In genomic region chr1:168362991-168363390, GRCh38 we compare ENCODE assay signal across 12 cellular contexts.
DNase-seq lines count a peak whose midpoint lies in the region; ATAC-seq, FAIRE-seq and TF ChIP-seq lines count a peak whose summit lies in the region.
"Had no signal": no experiment of that assay in that cellular context is flagged by ENCODE, and none has a peak within 500 bp of the region (broad histone marks: within the 10 kb centered on the region; RNA-seq: fewer than 3 reads in every experiment).

No MANE protein-coding gene starts in this region.

- H3K4me3 ChIP-seq in CD4-positive, alpha-beta memory T cell (ENCODE audit: low read length in 2 of 2), result peak overlapping the region; percentile 1 to 9
- H3K4me3 ChIP-seq in Loucy (ENCODE audit: low read length, poor library complexity, severe bottlenecking), result peak overlapping the region; percentile 31
- H3K4me3 ChIP-seq in HepG2 (replicated peaks in 1 of 3; ENCODE audit: insufficient read depth in 1 of 3, low read depth in 2 of 3, low read length in 3 of 3), result no peak overlapping the region
- H3K4me3 ChIP-seq: Peyer's patch had no signal

- peaks cover 33 to 63% (median 50%) of the 10 kb centered on the region in 4 donors for H3K4me1 Mint-ChIP-seq in CD4-positive, alpha-beta memory T cell
- peaks cover 68% of the 10 kb centered on the region for H3K4me1 Mint-ChIP-seq in activated CD4-positive, alpha-beta memory T cell treated with anti-CD3 and anti-CD28 coated beads, Interleukin-2, amount 10 ng/mL, durations not matched to agents 7 days and 5 days

- H3K4me2 ChIP-seq in Loucy (ENCODE audit: low read depth, low read length, poor library complexity, severe bottlenecking) (peak overlapping the region; percentile 49), HepG2 (ENCODE audit: low read depth, low read length) (no peak overlapping the region)

- H3K27ac Mint-ChIP-seq in CD4-positive, alpha-beta memory T cell, result peak overlapping the region; percentile 79 to 100 (median 97)
- H3K27ac Mint-ChIP-seq in activated CD4-positive, alpha-beta memory T cell treated with anti-CD3 and anti-CD28 coated beads, Interleukin-2, amount 10 ng/mL, durations not matched to agents 7 days and 5 days, result peak overlapping the region; percentile 88

- BruUV-seq in HepG2 (replicated peaks; lab: Mats Ljungman, UMichigan), result no TSS peak

- H3K27me3 Mint-ChIP-seq in CD4-positive, alpha-beta memory T cell, result no peaks in the 10 kb centered on the region
- peaks cover 1% of the 10 kb centered on the region for H3K27me3 Mint-ChIP-seq in activated CD4-positive, alpha-beta memory T cell treated with anti-CD3 and anti-CD28 coated beads, Interleukin-2, amount 10 ng/mL, durations not matched to agents 7 days and 5 days

- WGBS in HepG2 (ENCODE audit: low lambda C conversion rate), result 98% methylated on average over 4 of the region's 4 CpGs

- H3K4me1 ChIP-seq in CD4-positive, alpha-beta memory T cell (ENCODE audit: insufficient read depth, low read length), result peaks cover 57% of the 10 kb centered on the region
- H3K4me1 ChIP-seq in Loucy (ENCODE audit: insufficient read depth, low read length, poor library complexity, severe bottlenecking) (peaks cover 23% of the 10 kb centered on the region), HepG2 (ENCODE audit: insufficient read depth, low read length) (peaks cover 45% of the 10 kb centered on the region)
- H3K4me1 ChIP-seq: Peyer's patch had no signal

- H3K79me2 ChIP-seq in Loucy (ENCODE audit: insufficient read depth, low read length) (no peaks in the 10 kb centered on the region), HepG2 (ENCODE audit: insufficient read depth, low read length) (peaks cover 69% of the 10 kb centered on the region)

- CTCF ChIA-PET in CD4-positive, alpha-beta memory T cell (lab: Charles Lee; ENCODE audit: partially characterized antibody), result interaction anchor here (0.8 to 15.1 kb wide), 15 partner anchors 9 to 985 kb away, joined by 3 to 543 read pairs (median 4); partner anchors contain the start of gene TIPRL
- CTCF ChIA-PET in activated CD4-positive, alpha-beta memory T cell treated with anti-CD3 and anti-CD28 coated beads, Interleukin-2, amount 10 ng/mL, durations not matched to agents 7 days and 5 days (lab: Charles Lee), result interaction anchor here (0.8 to 8.2 kb wide), 11 partner anchors 11 to 1006 kb away, joined by 3 to 263 read pairs (median 4); no protein-coding TSS in a partner anchor
- CTCF ChIA-PET in HepG2 (lab: Yijun Ruan, JAX; ENCODE audit: low intra/inter-chr PET ratio, low total read pairs), result no interaction called here

- no peaks in the 10 kb centered on the region for H3K9me3 ChIP-seq in CD4-positive, alpha-beta memory T cell (ENCODE audit: control insufficient read depth in 1 of 2, low read length in 2 of 2)
- no peaks in the 10 kb centered on the region for H3K9me3 ChIP-seq in Loucy (ENCODE audit: insufficient read depth, low read depth, low read length)
- H3K9me3 ChIP-seq in HepG2 (ENCODE audit: low read length), result no peaks in the 10 kb centered on the region
- H3K9me3 ChIP-seq: Peyer's patch had no signal

- H3F3A ChIP-seq in Loucy (ENCODE audit: low read depth), result no peaks in the 10 kb centered on the region

- H4K20me1 ChIP-seq in Loucy (ENCODE audit: insufficient read depth, low read length, poor library complexity, severe bottlenecking) (no peaks in the 10 kb centered on the region), HepG2 (ENCODE audit: insufficient read depth, low read length) (peaks cover 11% of the 10 kb centered on the region; the same call in 1 of the 2 replicates)

- H3K27ac ChIP-seq in CD4-positive, alpha-beta memory T cell (ENCODE audit: low read depth, low read length), result peak overlapping the region; percentile 32
- no peak overlapping the region for H3K27ac ChIP-seq in HepG2 (ENCODE audit: extremely low read length, insufficient read depth, low read length)
- H3K27ac ChIP-seq: Peyer's patch had no signal

- peak overlapping the region; percentile 45 for H3K9ac ChIP-seq in Loucy (ENCODE audit: low read depth, low read length, poor library complexity, severe bottlenecking)
- H3K9ac ChIP-seq in HepG2 (ENCODE audit: insufficient read depth, low read depth, low read length), result no peak overlapping the region

- no peaks in the 10 kb centered on the region for H3K9me2 ChIP-seq in Loucy (replicated peaks; ENCODE audit: low read depth, low read length)

- H3K9me3 Mint-ChIP-seq in CD4-positive, alpha-beta memory T cell, result peaks cover 0 to 3% (median 0%) of the 10 kb centered on the region in 8 donors
- H3K9me3 Mint-ChIP-seq in activated CD4-positive, alpha-beta memory T cell treated with anti-CD3 and anti-CD28 coated beads, Interleukin-2, amount 10 ng/mL, durations not matched to agents 7 days and 5 days, result peaks cover 2% of the 10 kb centered on the region

- no peak for TF ChIP-seq EP300 in HepG2 (IDR thresholded peaks at IDR 0.05; ENCODE audit: low read depth in 2 of 2, low read length in 2 of 2)
- no peak for TF ChIP-seq EP300 in HepG2 (CRISPR knock-in tag; IDR thresholded peaks at IDR 0.05; ENCODE audit: borderline replicate concordance)

- ATAC-seq in HepG2, result no peak

- TF ChIP-seq RAD21 in HepG2 (CRISPR knock-in tag; IDR thresholded peaks at IDR 0.05), result no peak

- peaks cover 0 to 3% of the 10 kb centered on the region in 2 donors for H3K36me3 Mint-ChIP-seq in CD4-positive, alpha-beta memory T cell
- peaks cover 14% of the 10 kb centered on the region for H3K36me3 Mint-ChIP-seq in activated CD4-positive, alpha-beta memory T cell treated with anti-CD3 and anti-CD28 coated beads, Interleukin-2, amount 10 ng/mL, durations not matched to agents 7 days and 5 days (ENCODE audit: low read depth)

- DNase-seq in CD4-positive, alpha-beta memory T cell, result peak; percentile 77 to 84 (median 82)
- DNase-seq in activated CD4-positive, alpha-beta memory T cell treated with anti-CD3 and anti-CD28 coated beads, Interleukin-2, amount 10 ng/mL, durations not matched to agents 7 days and 5 days, result peak; percentile 79
- DNase-seq in HepG2 (ENCODE audit: low spot score), result no peak
- no peak for DNase-seq in NCI-H2107 treated with DMSO at 0.1 percent for 48 hours (lab: John Stamatoyannopoulos, UW; ENCODE audit: unreplicated experiment)
- no peak for DNase-seq in NCI-H1417 treated with DMSO at 0.1 percent for 48 hours (lab: John Stamatoyannopoulos, UW)
- DNase-seq in T1000 (lab: John Stamatoyannopoulos, UW), result no peak
- DNase-seq in NCI-H446 (lab: John Stamatoyannopoulos, UW), result no peak
- DNase-seq: COR-L47, mammary epithelial cell, NCI-H1436 treated with DMSO at 0.1 percent for 48 hours had no signal

- in situ Hi-C loops in HepG2 (cut with HindIII; ENCODE audit: extremely low pct_ligation_motif_present, low pct_unique_long_range_greater_than_20kb), result no loop called here

- intact Hi-C loops in CD4-positive, alpha-beta memory T cell (cut with micrococcal nuclease), result loop anchor here (1.0 to 5.0 kb wide), 4 partner anchors 15 to 126 kb away; no protein-coding TSS in a partner anchor
- intact Hi-C loops in HepG2 (cut with micrococcal nuclease; ENCODE audit: unreplicated experiment), result no loop called here

- FAIRE-seq in HepG2 (lab: Jason Lieb, UNC), result no peak

- peak overlapping the region; percentile 16; the same call in 1 of the 2 replicates for H2AFZ ChIP-seq in Loucy (ENCODE audit: low read length)
- H2AFZ ChIP-seq in HepG2 (ENCODE audit: low read length), result no peak overlapping the region

- H3K27me3 ChIP-seq in CD4-positive, alpha-beta memory T cell (ENCODE audit: insufficient read depth, low read length), result no peaks in the 10 kb centered on the region
- H3K27me3 ChIP-seq in Loucy (ENCODE audit: insufficient read depth, low read length, poor library complexity, severe bottlenecking) (no peaks in the 10 kb centered on the region), HepG2 (ENCODE audit: control insufficient read depth in 1 of 2, insufficient read depth in 2 of 2, low read length in 2 of 2) (no peaks in the 10 kb centered on the region)
- H3K27me3 ChIP-seq: Peyer's patch had no signal

- no peak for TF ChIP-seq POLR2A in HepG2 (IDR thresholded peaks at IDR 0.05; ENCODE audit: insufficient read depth in 1 of 2, low read depth in 2 of 2, low read length in 2 of 2)

- POLR2A ChIA-PET in CD4-positive, alpha-beta memory T cell (lab: Charles Lee; ENCODE audit: partially characterized antibody), result interaction anchor here (0.6 to 9.7 kb wide), 9 partner anchors 19 to 1330 kb away, joined by 3 to 162 read pairs (median 5); partner anchors contain the start of genes BLZF1 and NME7
- POLR2A ChIA-PET in activated CD4-positive, alpha-beta memory T cell treated with anti-CD3 and anti-CD28 coated beads, Interleukin-2, amount 10 ng/mL, durations not matched to agents 7 days and 5 days (lab: Charles Lee), result interaction anchor here (0.8 to 4.8 kb wide), 10 partner anchors 15 to 137 kb away, joined by 3 to 64 read pairs (median 6); partner anchors contain the start of gene SFT2D2
- POLR2A ChIA-PET in HepG2 (lab: Yijun Ruan, JAX), result no interaction called here

- no peaks in the 10 kb centered on the region for H3K36me3 ChIP-seq in CD4-positive, alpha-beta memory T cell (ENCODE audit: insufficient read depth, low read length)
- H3K36me3 ChIP-seq in Loucy (ENCODE audit: insufficient read depth, low read length) (no peaks in the 10 kb centered on the region), HepG2 (replicated peaks in 1 of 2; ENCODE audit: control insufficient read depth in 1 of 2, insufficient read depth in 2 of 2, low read length in 2 of 2) (no peaks in the 10 kb centered on the region)
- H3K36me3 ChIP-seq: Peyer's patch had no signal

- TF ChIP-seq CTCF in Loucy (conservative IDR thresholded peaks at IDR 0.05; ENCODE audit: low read length) (peak; percentile 56), HepG2 (CRISPR knock-in tag; IDR thresholded peaks at IDR 0.05) (no peak)

- H3K4me3 Mint-ChIP-seq in CD4-positive, alpha-beta memory T cell, result peak overlapping the region; percentile 63 to 98 (median 83)
- peak overlapping the region; percentile 48 for H3K4me3 Mint-ChIP-seq in activated CD4-positive, alpha-beta memory T cell treated with anti-CD3 and anti-CD28 coated beads, Interleukin-2, amount 10 ng/mL, durations not matched to agents 7 days and 5 days

TF ChIP-seq in HepG2, 621 proteins besides CTCF, POLR2A, EP300 and RAD21:
- TF ChIP-seq HES4 (CRISPR knock-in tag; IDR thresholded peaks at IDR 0.05; ENCODE audit: borderline replicate concordance) (no peak), MAFK (conservative IDR thresholded peaks at IDR 0.05 in 1 of 2, IDR thresholded peaks at IDR 0.05 in 1 of 2; ENCODE audit: low read length in 2 of 2) (peak; percentile 65 to 86), ZNF776 (CRISPR knock-in tag; IDR thresholded peaks at IDR 0.05) (no peak), ZFP37 (CRISPR knock-in tag; IDR thresholded peaks at IDR 0.05; ENCODE audit: borderline replicate concordance) (no peak), MAFF (IDR thresholded peaks at IDR 0.05; ENCODE audit: low read depth, low read length) (peak; percentile 68)
TF ChIP-seq in HepG2: peak in this region for 2.

Comparison
In these comparisons a context has a peak if more than half of its experiments do, and no peak if none do; other contexts are left out.
1. DNase-seq: peak in CD4-positive, alpha-beta memory T cell (5 of 5) and activated CD4-positive, alpha-beta memory T cell treated with anti-CD3 and anti-CD28 coated beads, Interleukin-2, amount 10 ng/mL, durations not matched to agents 7 days and 5 days (single experiment); none in HepG2 (single experiment), NCI-H2107 treated with DMSO at 0.1 percent for 48 hours (single experiment), NCI-H1417 treated with DMSO at 0.1 percent for 48 hours (single experiment), T1000 (single experiment) and NCI-H446 (0 of 2).
2. H3K4me3 ChIP-seq: peak in CD4-positive, alpha-beta memory T cell (2 of 2) and Loucy (single experiment); none in HepG2 (0 of 3).